Comparison of ENCODE assay signal across 16 cellular contexts in genomic region chr20:17953935-17954334, GRCh38.
"Had no signal": no experiment of that assay in that cellular context is flagged by ENCODE, and none has a peak within 500 bp of the region (broad histone marks: within the 10 kb centered on the region; RNA-seq: fewer than 3 reads in every experiment).

No MANE protein-coding gene starts in this region.

- ATAC-seq: left lobe of liver had no signal

- H3K27ac ChIP-seq: breast epithelium, esophagus squamous epithelium, thoracic aorta had no signal

- H3K27me3 Mint-ChIP-seq: activated CD4-positive, alpha-beta memory T cell treated with anti-CD3 and anti-CD28 coated beads for 36 hours; activated naive CD8-positive, alpha-beta T cell treated with anti-CD3 and anti-CD28 coated beads, Interleukin-2, amount 10 ng/mL, durations not matched to agents 7 days and 5 days had no signal

- H3K36me3 ChIP-seq: breast epithelium had no signal

- H3K4me3 Mint-ChIP-seq: activated CD4-positive, alpha-beta memory T cell treated with anti-CD3 and anti-CD28 coated beads for 36 hours; activated naive CD8-positive, alpha-beta T cell treated with anti-CD3 and anti-CD28 coated beads, Interleukin-2, amount 10 ng/mL, durations not matched to agents 7 days and 5 days; neural crest cell; T-helper 2 cell treated with Interferon-gamma antibody and Interleukin-4, amounts not matched to agents 5 μg/mL and 100 μg/mL, for 36 hours had no signal

- H3K9me3 ChIP-seq: breast epithelium, esophagus squamous epithelium, stomach, thoracic aorta had no signal

- H3K27ac Mint-ChIP-seq: activated CD4-positive, alpha-beta memory T cell treated with anti-CD3 and anti-CD28 coated beads for 36 hours; activated naive CD8-positive, alpha-beta T cell treated with anti-CD3 and anti-CD28 coated beads, Interleukin-2, amount 10 ng/mL, durations not matched to agents 7 days and 5 days had no signal

- DNase-seq: activated CD4-positive, alpha-beta memory T cell treated with anti-CD3 and anti-CD28 coated beads for 36 hours; activated CD4-positive, CD25-positive, alpha-beta regulatory T cell treated with anti-CD3 and anti-CD28 coated beads, Interleukin-2, amount 50 U/mL, for 72 hours; activated effector memory CD4-positive, alpha-beta T cell treated with Interleukin-2 at 50 U/mL for 16 hours; activated naive CD8-positive, alpha-beta T cell treated with anti-CD3 and anti-CD28 coated beads, Interleukin-2, amount 10 ng/mL, durations not matched to agents 7 days and 5 days; aorta; esophagus squamous epithelium; foreskin fibroblast; glutamatergic neuron; mesenchymal stem cell; stimulated activated CD4-positive, alpha-beta T cell treated with anti-CD3 and anti-CD28 coated beads, Interleukin-12 subunit alpha, Interleukin-12 subunit beta, amount 100 ng/mL, for 4 hours; stomach had no signal

- H3K27me3 ChIP-seq: breast epithelium, esophagus squamous epithelium, stomach had no signal

- H3K4me3 ChIP-seq: breast epithelium, esophagus squamous epithelium, stomach, thoracic aorta had no signal

- H3K9me3 Mint-ChIP-seq: activated CD4-positive, alpha-beta memory T cell treated with anti-CD3 and anti-CD28 coated beads for 36 hours; activated naive CD8-positive, alpha-beta T cell treated with anti-CD3 and anti-CD28 coated beads, Interleukin-2, amount 10 ng/mL, durations not matched to agents 7 days and 5 days; neural crest cell; T-helper 2 cell treated with Interferon-gamma antibody and Interleukin-4, amounts not matched to agents 5 μg/mL and 100 μg/mL, for 36 hours had no signal

- H3K4me1 ChIP-seq: breast epithelium had no signal
